ENCODE assay signal across 8 cellular contexts in genomic region chr3:4888913-4889846, GRCh38.
A peak's percentile ranks its signal among the peaks of the same experiment; 100 is the strongest.
DNase-seq lines count a peak whose midpoint lies in the region; ATAC-seq and TF ChIP-seq lines count a peak whose summit lies in the region.

No MANE protein-coding gene starts in this region.

- H3K36me3 ChIP-seq in CD8-positive, alpha-beta memory T cell (ENCODE audit: insufficient read depth, low read length): no peaks in the 10 kb centered on the region

- POLR2A ChIA-PET in CD8-positive, alpha-beta memory T cell (lab: Charles Lee): no interaction called here

- H3K4me3 ChIP-seq in CD8-positive, alpha-beta memory T cell (ENCODE audit: low read length): no peak overlapping the region
- H3K4me3 ChIP-seq in astrocyte of the spinal cord (ENCODE audit: low read depth, low read length): no peak overlapping the region

- DNase-seq in CD8-positive, alpha-beta memory T cell: peak in 2 of 5 donors; percentile 15 to 41
- DNase-seq in astrocyte of the spinal cord (ENCODE audit: low read depth, low spot score) (peak; percentile 14), DMS79 (lab: John Stamatoyannopoulos, UW) (no peak), nucleus accumbens (lab: John Stamatoyannopoulos, UW) (no peak), ureter (ENCODE audit: low spot score) (no peak)
- no peak for DNase-seq in stimulated activated CD4-positive, alpha-beta T cell treated with anti-CD3 and anti-CD28 coated beads, Interleukin-12 subunit alpha, Interleukin-12 subunit beta, amount 100 ng/mL, for 4 hours

- no peaks in the 10 kb centered on the region for H3K27me3 Mint-ChIP-seq in CD8-positive, alpha-beta memory T cell

- H3K4me3 Mint-ChIP-seq in CD8-positive, alpha-beta memory T cell: peak overlapping the region in 3 of 7 donors; percentile 14 to 28 (median 15)

- no peaks in the 10 kb centered on the region for H3K9me3 ChIP-seq in CD8-positive, alpha-beta memory T cell (ENCODE audit: low read length)

- no peak overlapping the region for H3K27ac ChIP-seq in CD8-positive, alpha-beta memory T cell (ENCODE audit: low read depth, low read length)

- H3K4me1 ChIP-seq in CD8-positive, alpha-beta memory T cell (ENCODE audit: insufficient read depth, low read length): peaks cover 20% of the 10 kb centered on the region

- H3K4me1 Mint-ChIP-seq in CD8-positive, alpha-beta memory T cell: peaks cover 16 to 19% (median 18%) of the 10 kb centered on the region in 3 donors

- ATAC-seq in GM19467 (IDR thresholded peaks at IDR 0.05; ENCODE audit: unreplicated experiment) (peak; percentile 82), HG03521 (IDR thresholded peaks at IDR 0.05; ENCODE audit: unreplicated experiment) (peak; percentile 65)

- peak overlapping the region; percentile 36 to 94 (median 66) for H3K27ac Mint-ChIP-seq in CD8-positive, alpha-beta memory T cell

- no peaks in the 10 kb centered on the region for H3K27me3 ChIP-seq in CD8-positive, alpha-beta memory T cell (ENCODE audit: insufficient read depth, low read length, poor library complexity, severe bottlenecking)

- no peak for TF ChIP-seq CTCF in astrocyte of the spinal cord (IDR thresholded peaks at IDR 0.05; ENCODE audit: low read depth, low read length)

- CTCF ChIA-PET in CD8-positive, alpha-beta memory T cell (lab: Charles Lee): interaction anchor here (1.0 kb wide), 1 partner anchor 91 kb away, joined by 3 read pairs; no protein-coding TSS in a partner anchor

- H3K9me3 Mint-ChIP-seq in CD8-positive, alpha-beta memory T cell: no peaks in the 10 kb centered on the region

- in situ Hi-C loops in astrocyte of the spinal cord (cut with HindIII; ENCODE audit: low sequenced_read_pairs): no loop called here

- H3K36me3 Mint-ChIP-seq in CD8-positive, alpha-beta memory T cell: no peaks in the 10 kb centered on the region
